Comparison of ENCODE assay signal across 17 cellular contexts in genomic region chr1:244437108-244437507, GRCh38. TPM values are rescaled to one million over a fixed set of nuclear protein-coding genes. Genes with fewer than 3 reads are reported as not detected.
DNase-seq lines count a peak whose midpoint lies in the region; ATAC-seq and TF ChIP-seq lines count a peak whose summit lies in the region.
"Had no signal": no experiment of that assay in that cellular context is flagged by ENCODE, and none has a peak within 500 bp of the region (broad histone marks: within the 10 kb centered on the region; RNA-seq: fewer than 3 reads in every experiment).

No MANE protein-coding gene starts in this region.

- H3K4ac ChIP-seq in mesenchymal stem cell (ENCODE audit: low read depth in 1 of 2, low read length in 2 of 2), result no peak overlapping the region

- H3K27me3 Mint-ChIP-seq in naive thymus-derived CD4-positive, alpha-beta T cell, result no peaks in the 10 kb centered on the region
- no peaks in the 10 kb centered on the region for H3K27me3 Mint-ChIP-seq in CD4-positive, alpha-beta T cell
- H3K27me3 Mint-ChIP-seq: activated CD4-positive, alpha-beta T cell treated with anti-CD3 and anti-CD28 coated beads, Interleukin-2, amount 10 ng/mL, durations not matched to agents 7 days and 5 days; brain; CD4-positive, CD25-positive, alpha-beta regulatory T cell had no signal

- no peak overlapping the region for H4K8ac ChIP-seq in mesenchymal stem cell (ENCODE audit: low read length)

- no peaks in the 10 kb centered on the region for H3K9me3 ChIP-seq in mesenchymal stem cell (ENCODE audit: control insufficient read depth, low read length)
- H3K9me3 ChIP-seq in naive thymus-derived CD4-positive, alpha-beta T cell (ENCODE audit: control insufficient read depth in 2 of 3, low read length in 3 of 3), result no peaks in the 10 kb centered on the region
- H3K9me3 ChIP-seq in spleen, result no peaks in the 10 kb centered on the region
- no peaks in the 10 kb centered on the region for H3K9me3 ChIP-seq in CD4-positive, alpha-beta T cell (ENCODE audit: control insufficient read depth, low read length)
- H3K9me3 ChIP-seq: psoas muscle, thoracic aorta had no signal

- peaks cover 6 to 40% of the 10 kb centered on the region in 2 experiments for H3K36me3 ChIP-seq in mesenchymal stem cell (ENCODE audit: control insufficient read depth in 1 of 2, insufficient read depth in 2 of 2, low read depth in 1 of 2, low read length in 2 of 2)
- H3K36me3 ChIP-seq in naive thymus-derived CD4-positive, alpha-beta T cell (ENCODE audit: control insufficient read depth in 2 of 3, insufficient read depth in 3 of 3, low read length in 3 of 3), result peaks cover 0 to 15% (median 5%) of the 10 kb centered on the region in 3 experiments
- peaks cover 0 to 67% (median 29%) of the 10 kb centered on the region in 6 donors for H3K36me3 ChIP-seq in spleen

- H2BK120ac ChIP-seq in mesenchymal stem cell (ENCODE audit: low read depth, low read length), result no peak overlapping the region

- H3K27me3 ChIP-seq in mesenchymal stem cell (ENCODE audit: control insufficient read depth in 1 of 2, insufficient read depth in 1 of 2, low read length in 2 of 2) (no peaks in the 10 kb centered on the region), spleen (replicated peaks in 1 of 7) (no peaks in the 10 kb centered on the region)
- H3K27me3 ChIP-seq in naive thymus-derived CD4-positive, alpha-beta T cell (ENCODE audit: control insufficient read depth in 2 of 2, insufficient read depth in 2 of 2, low read length in 2 of 2), result no peaks in the 10 kb centered on the region
- H3K27me3 ChIP-seq in CD4-positive, alpha-beta T cell (ENCODE audit: control insufficient read depth, insufficient read depth, low read length), result no peaks in the 10 kb centered on the region

- no peak overlapping the region for H2AFZ ChIP-seq in mesenchymal stem cell (ENCODE audit: low read depth, low read length)

- ATAC-seq in naive thymus-derived CD4-positive, alpha-beta T cell, result no peak
- no peak for ATAC-seq in CD4-positive, alpha-beta T cell (ENCODE audit: poor library complexity)
- ATAC-seq: psoas muscle had no signal

- TF ChIP-seq CTCF in cardiac fibroblast (IDR thresholded peaks at IDR 0.05; ENCODE audit: low read depth, low read length) (no peak), spleen (IDR thresholded peaks at IDR 0.05 in 8 of 11, conservative IDR thresholded peaks at IDR 0.05 in 3 of 11) (no peak)
- TF ChIP-seq CTCF in CD4-positive, alpha-beta T cell (IDR thresholded peaks at IDR 0.05), result no peak

- no peak for TF ChIP-seq POLR2A in spleen (IDR thresholded peaks at IDR 0.05)

- no peaks in the 10 kb centered on the region for H3K9me3 Mint-ChIP-seq in naive thymus-derived CD4-positive, alpha-beta T cell
- H3K9me3 Mint-ChIP-seq in CD4-positive, alpha-beta T cell, result no peaks in the 10 kb centered on the region
- H3K9me3 Mint-ChIP-seq: activated CD4-positive, alpha-beta T cell treated with anti-CD3 and anti-CD28 coated beads, Interleukin-2, amount 10 ng/mL, durations not matched to agents 7 days and 5 days; activated T-helper 2 cell treated with anti-CD3 and anti-CD28 coated beads, Interferon-gamma antibody, Interleukin-2, Interleukin-4, amounts not matched to agents 10 μg/mL and 5 μg/mL and 100 μg/mL, durations not matched to agents 14 hours and 24 hours and 36 hours; brain; CD4-positive, CD25-positive, alpha-beta regulatory T cell had no signal

- H3K4me1 ChIP-seq in mesenchymal stem cell (ENCODE audit: control insufficient read depth, insufficient read depth, low read depth, low read length) (peaks cover 8% of the 10 kb centered on the region), spleen (peaks cover 0 to 26% (median 6%) of the 10 kb centered on the region in 6 donors)
- H3K4me1 ChIP-seq in naive thymus-derived CD4-positive, alpha-beta T cell (ENCODE audit: control insufficient read depth in 2 of 2, insufficient read depth in 2 of 2, low read length in 2 of 2), result no peaks in the 10 kb centered on the region
- H3K4me1 ChIP-seq: psoas muscle had no signal

- H3K4me2 ChIP-seq in mesenchymal stem cell (ENCODE audit: low read length, poor library complexity, severe bottlenecking), result no peak overlapping the region

- no peak overlapping the region for H3K27ac ChIP-seq in mesenchymal stem cell (ENCODE audit: low read length, poor library complexity, severe bottlenecking)
- no peak overlapping the region for H3K27ac ChIP-seq in naive thymus-derived CD4-positive, alpha-beta T cell (ENCODE audit: low read depth, low read length)
- no peak overlapping the region for H3K27ac ChIP-seq in spleen
- no peak overlapping the region for H3K27ac ChIP-seq in CD4-positive, alpha-beta T cell (ENCODE audit: low read depth, low read length)
- H3K27ac ChIP-seq: psoas muscle had no signal

- H3K4me3 ChIP-seq in cardiac fibroblast (replicated peaks in 1 of 2; ENCODE audit: low read depth in 2 of 2, low read length in 2 of 2) (no peak overlapping the region), mesenchymal stem cell (ENCODE audit: insufficient read depth in 1 of 2, low read depth in 1 of 2, low read length in 2 of 2) (peak overlapping the region in 1 of 2 experiments; percentile 37), spleen (no peak overlapping the region)
- no peak overlapping the region for H3K4me3 ChIP-seq in naive thymus-derived CD4-positive, alpha-beta T cell (ENCODE audit: low read length)
- H3K4me3 ChIP-seq: psoas muscle, thoracic aorta had no signal

- intact Hi-C loops in naive thymus-derived CD4-positive, alpha-beta T cell (cut with micrococcal nuclease), result loop anchor here in 1 of 2 donors (2.0 kb wide), 1 partner anchor 14 kb away; the partner anchor contains the start of gene ADSS2
- intact Hi-C loops in spleen (cut with DNase I; ENCODE audit: low total_unique reads), result no loop called here
- intact Hi-C loops in CD4-positive, alpha-beta T cell (cut with DNase I, micrococcal nuclease), result no loop called here

- CTCF ChIA-PET in naive thymus-derived CD4-positive, alpha-beta T cell (lab: Charles Lee), result no interaction called here
- CTCF ChIA-PET in CD4-positive, alpha-beta T cell (lab: Charles Lee), result no interaction called here

- H3K9ac ChIP-seq in mesenchymal stem cell (ENCODE audit: low read length), result peak overlapping the region; percentile 71

- no peak overlapping the region for H2BK12ac ChIP-seq in mesenchymal stem cell (ENCODE audit: low read length in 2 of 2)

- H3K23ac ChIP-seq in mesenchymal stem cell (ENCODE audit: low read length in 2 of 2), result no peak overlapping the region

- H3K4me1 Mint-ChIP-seq in naive thymus-derived CD4-positive, alpha-beta T cell, result peaks cover 21 to 47% (median 37%) of the 10 kb centered on the region in 7 donors
- H3K4me1 Mint-ChIP-seq in CD4-positive, alpha-beta T cell (ENCODE audit: low read depth), result peaks cover 45% of the 10 kb centered on the region

- H3K36me3 Mint-ChIP-seq in naive thymus-derived CD4-positive, alpha-beta T cell, result peaks cover 5 to 27% (median 18%) of the 10 kb centered on the region in 5 donors
- H3K36me3 Mint-ChIP-seq in CD4-positive, alpha-beta T cell (ENCODE audit: low read depth), result peaks cover 53% of the 10 kb centered on the region

- H2BK5ac ChIP-seq in mesenchymal stem cell (ENCODE audit: low read depth, low read length, poor library complexity, severe bottlenecking), result no peak overlapping the region

- no peak overlapping the region for H2BK15ac ChIP-seq in mesenchymal stem cell (ENCODE audit: low read depth, poor library complexity, severe bottlenecking)

- no peak overlapping the region for H3K18ac ChIP-seq in mesenchymal stem cell (ENCODE audit: low read depth in 1 of 2, low read length in 2 of 2)

- no peak overlapping the region for H2AK5ac ChIP-seq in mesenchymal stem cell (ENCODE audit: low read length, severe bottlenecking)

- DNase-seq in EL (peak; percentile 63), LHCN-M2 (ENCODE audit: low read depth) (peak; percentile 40), cardiac fibroblast (ENCODE audit: low read depth in 2 of 2) (peak; percentile 26 to 54), mesenchymal stem cell (no peak), spleen (no peak)
- no peak for DNase-seq in naive thymus-derived CD4-positive, alpha-beta T cell
- DNase-seq in CD4-positive, alpha-beta T cell, result no peak
- DNase-seq: activated CD4-positive, alpha-beta T cell treated with anti-CD3 and anti-CD28 coated beads, Interleukin-2, amount 10 ng/mL, durations not matched to agents 7 days and 5 days; CD4-positive, CD25-positive, alpha-beta regulatory T cell; glutamatergic neuron; NCI-H1092 treated with DMSO at 0.1 percent for 48 hours; NCI-H2171; psoas muscle; Right ventricle myocardium superior had no signal

- no peak overlapping the region for H3K14ac ChIP-seq in mesenchymal stem cell (ENCODE audit: low read length in 2 of 2)

- POLR2A ChIA-PET in naive thymus-derived CD4-positive, alpha-beta T cell (lab: Charles Lee), result no interaction called here
- POLR2A ChIA-PET in CD4-positive, alpha-beta T cell (lab: Charles Lee), result no interaction called here

- H3K4me3 Mint-ChIP-seq in naive thymus-derived CD4-positive, alpha-beta T cell, result no peak overlapping the region
- no peak overlapping the region for H3K4me3 Mint-ChIP-seq in CD4-positive, alpha-beta T cell
- H3K4me3 Mint-ChIP-seq: activated CD4-positive, alpha-beta T cell treated with anti-CD3 and anti-CD28 coated beads, Interleukin-2, amount 10 ng/mL, durations not matched to agents 7 days and 5 days; brain; CD4-positive, CD25-positive, alpha-beta regulatory T cell had no signal

- peaks cover 16% of the 10 kb centered on the region for H3K79me1 ChIP-seq in mesenchymal stem cell (replicated peaks; ENCODE audit: low read length, poor library complexity, severe bottlenecking)

- H3K27ac Mint-ChIP-seq in naive thymus-derived CD4-positive, alpha-beta T cell, result no peak overlapping the region
- H3K27ac Mint-ChIP-seq in CD4-positive, alpha-beta T cell, result no peak overlapping the region
- H3K27ac Mint-ChIP-seq: activated CD4-positive, alpha-beta T cell treated with anti-CD3 and anti-CD28 coated beads, Interleukin-2, amount 10 ng/mL, durations not matched to agents 7 days and 5 days; brain had no signal

- H4K91ac ChIP-seq in mesenchymal stem cell (ENCODE audit: low read length), result no peak overlapping the region

RNA-seq across cellular contexts. Expression of gene ADSS2, which starts 14.6 kb away (rescaled TPM):
- total RNA-seq in LHCN-M2 (2014; rRNA removed) (42.8 and 47.4 TPM in 2 replicates), spleen (10 to 100 TPM; 40.2 to 48.6 (median 44.2) TPM)
- 15.0 TPM for polyA plus RNA-seq in LHCN-M2 (2012)
- polyA plus RNA-seq in mesenchymal stem cell (2013, experiment 1 of 2), result 28.0 TPM
- 29.9 TPM for polyA plus RNA-seq in mesenchymal stem cell (2013, experiment 2 of 2)
- total RNA-seq in naive thymus-derived CD4-positive, alpha-beta T cell, result 10 to 100 TPM; 38.8 to 61.0 (median 52.4) TPM
- polyA plus RNA-seq in naive thymus-derived CD4-positive, alpha-beta T cell, result 10 to 100 TPM; 25.3 to 27.6 TPM
- polyA plus RNA-seq in spleen, result 10 to 100 TPM; 19.9 to 23.4 (median 22.0) TPM
- total RNA-seq in CD4-positive, alpha-beta T cell, result 10 to 100 TPM; 30.8 to 34.0 TPM

RNA-seq across cellular contexts. Expression of gene CATSPERE, which starts 24.0 kb away (rescaled TPM):
- total RNA-seq in LHCN-M2 (2014; rRNA removed) (0.11 and 0.19 TPM in 2 replicates), spleen (1 to 10 TPM in 6 of 7 donors, under 1 TPM in 1; 0.85 to 4.0 (median 1.3) TPM)
- polyA plus RNA-seq in LHCN-M2 (2012), result 0.02 TPM
- polyA plus RNA-seq in mesenchymal stem cell (2013, experiment 1 of 2), result 0.14 TPM
- 0.14 TPM for polyA plus RNA-seq in mesenchymal stem cell (2013, experiment 2 of 2)
- 1 to 10 TPM in 4 of 5 experiments, under 1 TPM in 1; 0.77 to 2.2 (median 1.7) TPM for total RNA-seq in naive thymus-derived CD4-positive, alpha-beta T cell
- under 1 TPM; 0.24 to 0.26 TPM for polyA plus RNA-seq in naive thymus-derived CD4-positive, alpha-beta T cell
- polyA plus RNA-seq in spleen, result under 1 TPM; 0.50 to 0.70 (median 0.52) TPM
- total RNA-seq in CD4-positive, alpha-beta T cell, result 1 to 10 TPM in 1 of 2 experiments, under 1 TPM in 1; 0.91 to 1.4 TPM

Comparison
In these comparisons a context has a peak if more than half of its experiments do, and no peak if none do; other contexts are left out.
1. DNase-seq: peak in EL (single experiment), LHCN-M2 (single experiment) and cardiac fibroblast (2 of 2); none in mesenchymal stem cell (single experiment), naive thymus-derived CD4-positive, alpha-beta T cell (0 of 9), spleen (single experiment) and CD4-positive, alpha-beta T cell (0 of 10).